8 cellular contexts compared by ENCODE assay signal in the genomic region with DNA sequence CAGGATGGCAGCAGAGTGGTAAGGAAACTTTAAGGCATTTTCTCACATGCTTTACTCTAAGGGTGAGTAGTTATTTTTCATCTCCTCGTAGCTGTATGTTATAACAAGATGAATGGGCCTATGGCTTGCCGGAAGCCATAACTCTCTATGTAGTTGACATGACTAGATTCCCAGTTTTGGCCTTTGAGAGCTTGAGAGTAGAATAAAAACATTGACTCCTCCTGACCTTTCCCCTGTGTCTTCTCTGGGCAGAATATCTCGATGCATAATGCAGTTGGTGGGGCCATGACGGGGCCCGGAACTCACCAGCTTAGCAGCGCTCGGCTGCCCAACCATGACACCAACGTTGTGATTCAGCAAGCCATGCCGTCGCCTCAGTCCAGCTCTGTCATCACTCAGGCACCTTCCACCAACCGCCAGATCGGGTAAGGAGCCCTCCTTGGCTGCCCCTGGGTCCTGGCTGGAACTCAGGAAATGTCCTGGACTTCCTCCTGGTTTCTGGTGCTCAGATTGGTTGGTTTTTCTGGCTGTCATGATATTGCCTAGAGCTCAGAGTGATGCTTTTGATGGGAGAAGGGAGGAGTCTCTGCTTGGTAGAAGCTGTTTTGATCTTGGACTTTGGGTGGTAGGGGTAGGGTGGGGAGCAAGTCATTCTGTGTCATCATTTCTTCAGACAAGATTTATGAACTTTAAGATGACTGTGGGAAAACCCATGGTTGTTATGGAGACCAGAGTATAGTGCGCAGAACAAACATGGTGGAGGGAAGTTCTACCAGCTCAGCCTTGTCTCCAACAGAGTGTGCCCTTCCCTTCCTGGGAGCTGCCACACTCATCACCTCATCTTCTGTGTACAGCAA.
DNase-seq lines count a peak whose midpoint lies in the region; ATAC-seq, FAIRE-seq and TF ChIP-seq lines count a peak whose summit lies in the region.

No MANE protein-coding gene starts in this region.

- DNase-seq in GM06990 (ENCODE audit: extremely low read depth, insufficient read length) (peak; percentile 79), GM12878 (ENCODE audit: low read depth, low spot score) (no peak), SW 1271 (lab: John Stamatoyannopoulos, UW) (no peak), GM19238 (ENCODE audit: insufficient read length, low spot score) (no peak), gastrocnemius medialis (no peak), omental fat pad (ENCODE audit: low spot score) (no peak)

- H3K9ac ChIP-seq in GM12878 (ENCODE audit: control insufficient read depth, insufficient read depth, low read length), result peak overlapping the region; percentile 24

- SMC1A ChIA-PET in GM12878 (lab: Charles Lee; ENCODE audit: uncharacterized antibody, unreplicated experiment), result interaction anchor here (0.6 to 13.6 kb wide), 48 partner anchors 8 to 245 kb away, joined by 3 to 177 read pairs (median 4); a partner anchor contains a TSS

- peak overlapping the region; percentile 70 for H2AFZ ChIP-seq in GM12878 (ENCODE audit: control insufficient read depth, low read depth, low read length)

- H3K36me3 ChIP-seq in GM06990 (ENCODE audit: control insufficient read depth, insufficient read depth, low read length), result no peaks in the 10 kb centered on the region
- H3K36me3 ChIP-seq in GM12878 (ENCODE audit: control insufficient read depth in 2 of 2, insufficient read depth in 2 of 2, low read length in 1 of 2), result no peaks in the 10 kb centered on the region
- H3K36me3 ChIP-seq in gastrocnemius medialis, result no peaks in the 10 kb centered on the region

- no peak for TF ChIP-seq RAD21 in GM12878 (IDR thresholded peaks at IDR 0.05; ENCODE audit: insufficient read depth, low read depth, low read length)

- no peaks in the 10 kb centered on the region; the same call in 2 of the 3 replicates for H3K9me3 ChIP-seq in GM12878 (replicated peaks; ENCODE audit: control insufficient read depth, insufficient read depth, low read length)
- H3K9me3 ChIP-seq in gastrocnemius medialis, result no peaks in the 10 kb centered on the region

- H3K4me3 ChIP-seq in GM06990 (replicated peaks; ENCODE audit: low read depth, low read length) (peak overlapping the region; percentile 30), GM12878 (peak overlapping the region; percentile 57), gastrocnemius medialis (no peak overlapping the region)

- H3K4me2 ChIP-seq in GM12878 (ENCODE audit: control insufficient read depth, insufficient read depth), result peak overlapping the region; percentile 49

- 9% methylated on average over 13 of the region's 13 CpGs for WGBS in GM12878 (ENCODE audit: insufficient coverage, insufficient replicate concordance, low lambda C conversion rate, missing lambda C conversion rate)

- no peaks in the 10 kb centered on the region for H4K20me1 ChIP-seq in GM12878 (ENCODE audit: control insufficient read depth, insufficient read depth)

- RAD21 ChIA-PET in GM12878 (lab: Charles Lee; ENCODE audit: unreplicated experiment), result interaction anchor here (0.7 to 10.4 kb wide), 34 partner anchors 9 to 264 kb away, joined by 3 to 192 read pairs (median 6); a partner anchor contains a TSS

- H3K4me1 ChIP-seq in GM12878 (ENCODE audit: control insufficient read depth, insufficient read depth, low read length) (peaks cover 23% of the 10 kb centered on the region), gastrocnemius medialis (peaks cover 0 to 9% of the 10 kb centered on the region in 2 donors)

- in situ Hi-C loops in GM12878 (cut with MboI) (no loop called here), gastrocnemius medialis (cut with MboI; ENCODE audit: low sequenced_read_pairs in 4 of 4) (no loop called here)

- no peak for FAIRE-seq in GM12878 (lab: Jason Lieb, UNC)

- H3K27me3 ChIP-seq in GM06990 (replicated peaks; ENCODE audit: control insufficient read depth, insufficient read depth, low read length), result no peaks in the 10 kb centered on the region
- H3K27me3 ChIP-seq in GM12878 (replicated peaks in 1 of 2; ENCODE audit: control insufficient read depth in 2 of 2, insufficient read depth in 2 of 2, low read length in 1 of 2), result no peaks in the 10 kb centered on the region; a peak in 1 of 4 replicates
- H3K27me3 ChIP-seq in gastrocnemius medialis, result no peaks in the 10 kb centered on the region

- ATAC-seq in GM21360 (IDR thresholded peaks at IDR 0.05; ENCODE audit: unreplicated experiment) (peak; percentile 84), HG03095 (IDR thresholded peaks at IDR 0.05; ENCODE audit: unreplicated experiment) (peak; percentile 74), GM12878 (peak; percentile 82), gastrocnemius medialis (no peak), omental fat pad (ENCODE audit: low FRiP score) (no peak)

- H3K27ac ChIP-seq in GM12878 (ENCODE audit: control insufficient read depth, insufficient read depth) (peak overlapping the region; percentile 81), gastrocnemius medialis (no peak overlapping the region)

- no peak for TF ChIP-seq EP300 in GM12878 (IDR thresholded peaks at IDR 0.05; ENCODE audit: borderline replicate concordance in 1 of 2, control insufficient read depth in 1 of 2, low read depth in 2 of 2, low read length in 2 of 2)

- peaks cover 12% of the 10 kb centered on the region for H3K79me2 ChIP-seq in GM12878 (ENCODE audit: control insufficient read depth, insufficient read depth, low read length)

- TF ChIP-seq POLR2A in GM12878 (IDR thresholded peaks at IDR 0.05; ENCODE audit: low read depth, low read length) (peak; percentile 80), gastrocnemius medialis (IDR thresholded peaks at IDR 0.05) (no peak)

- TF ChIP-seq CTCF in GM06990 (IDR thresholded peaks at IDR 0.05; ENCODE audit: insufficient read depth, low read length, poor library complexity, severe bottlenecking) (no peak), GM12878 (IDR thresholded peaks at IDR 0.05 in 2 of 3, conservative IDR thresholded peaks at IDR 0.05 in 1 of 3; ENCODE audit: control insufficient read depth in 2 of 3, extremely low read depth in 1 of 3, insufficient read depth in 1 of 3, low read depth in 3 of 3, low read length in 3 of 3) (no peak), gastrocnemius medialis (IDR thresholded peaks at IDR 0.05 in 4 of 5, conservative IDR thresholded peaks at IDR 0.05 in 1 of 5) (no peak), omental fat pad (IDR thresholded peaks at IDR 0.05) (no peak)

- intact Hi-C loops in GM12878 (cut with micrococcal nuclease; ENCODE audit: unreplicated experiment) (loop anchor here (1.0 to 2.0 kb wide), 2 partner anchors 31 to 182 kb away; no protein-coding TSS in a partner anchor), gastrocnemius medialis (cut with DNase I; ENCODE audit: low total_unique reads) (no loop called here)

- CTCF ChIA-PET in GM12878 (lab: Yijun Ruan, JAX), result interaction anchor here (0.7 to 3.2 kb wide), 26 partner anchors 8 to 284 kb away, joined by 3 to 20 read pairs (median 5); a partner anchor contains a TSS

- POLR2A ChIA-PET in GM12878 (lab: Charles Lee), result interaction anchor here (0.9 to 9.5 kb wide), 20 partner anchors 8 to 159 kb away, joined by 3 to 88 read pairs (median 6); a partner anchor contains a TSS

- BruUV-seq in GM12878 (replicated peaks; lab: Mats Ljungman, UMichigan), result TSS peak; percentile 48

TF ChIP-seq in GM12878, 131 proteins besides CTCF, POLR2A, EP300 and RAD21 (continues in another document):
- TF ChIP-seq, protein P1, sequence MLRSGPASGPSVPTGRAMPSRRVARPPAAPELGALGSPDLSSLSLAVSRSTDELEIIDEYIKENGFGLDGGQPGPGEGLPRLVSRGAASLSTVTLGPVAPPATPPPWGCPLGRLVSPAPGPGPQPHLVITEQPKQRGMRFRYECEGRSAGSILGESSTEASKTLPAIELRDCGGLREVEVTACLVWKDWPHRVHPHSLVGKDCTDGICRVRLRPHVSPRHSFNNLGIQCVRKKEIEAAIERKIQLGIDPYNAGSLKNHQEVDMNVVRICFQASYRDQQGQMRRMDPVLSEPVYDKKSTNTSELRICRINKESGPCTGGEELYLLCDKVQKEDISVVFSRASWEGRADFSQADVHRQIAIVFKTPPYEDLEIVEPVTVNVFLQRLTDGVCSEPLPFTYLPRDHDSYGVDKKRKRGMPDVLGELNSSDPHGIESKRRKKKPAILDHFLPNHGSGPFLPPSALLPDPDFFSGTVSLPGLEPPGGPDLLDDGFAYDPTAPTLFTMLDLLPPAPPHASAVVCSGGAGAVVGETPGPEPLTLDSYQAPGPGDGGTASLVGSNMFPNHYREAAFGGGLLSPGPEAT (IDR thresholded peaks at IDR 0.05; ENCODE audit: low read depth), result 0 out of 2 replicates have a peak, but pooled peaks have one; percentile 28
- TF ChIP-seq ZNF384 (IDR thresholded peaks at IDR 0.05; ENCODE audit: borderline replicate concordance, low read depth, low read length), result no peak
- no peak for TF ChIP-seq SMAD5 (IDR thresholded peaks at IDR 0.05; ENCODE audit: low read depth)
- no peak for TF ChIP-seq BCL11A (IDR thresholded peaks at IDR 0.05; ENCODE audit: low read depth, low read length)
- no peak for TF ChIP-seq RFX5 (IDR thresholded peaks at IDR 0.05; ENCODE audit: low read depth, low read length)
- TF ChIP-seq BRCA1 (IDR thresholded peaks at IDR 0.05; ENCODE audit: low read depth, low read length), result no peak
- peak; percentile 90 for TF ChIP-seq NBN (IDR thresholded peaks at IDR 0.05)
- TF ChIP-seq, protein P2, sequence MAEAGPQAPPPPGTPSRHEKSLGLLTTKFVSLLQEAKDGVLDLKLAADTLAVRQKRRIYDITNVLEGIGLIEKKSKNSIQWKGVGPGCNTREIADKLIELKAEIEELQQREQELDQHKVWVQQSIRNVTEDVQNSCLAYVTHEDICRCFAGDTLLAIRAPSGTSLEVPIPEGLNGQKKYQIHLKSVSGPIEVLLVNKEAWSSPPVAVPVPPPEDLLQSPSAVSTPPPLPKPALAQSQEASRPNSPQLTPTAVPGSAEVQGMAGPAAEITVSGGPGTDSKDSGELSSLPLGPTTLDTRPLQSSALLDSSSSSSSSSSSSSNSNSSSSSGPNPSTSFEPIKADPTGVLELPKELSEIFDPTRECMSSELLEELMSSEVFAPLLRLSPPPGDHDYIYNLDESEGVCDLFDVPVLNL (IDR thresholded peaks at IDR 0.05; ENCODE audit: low read depth, low read length), result no peak
- no peak for TF ChIP-seq KDM1A (IDR thresholded peaks at IDR 0.05; ENCODE audit: borderline replicate concordance)
- no peak for TF ChIP-seq FOXK2 (IDR thresholded peaks at IDR 0.05)

Comparison
In these comparisons a context has a peak if more than half of its experiments do, and no peak if none do; other contexts are left out.
1. H3K4me3 ChIP-seq: peak in GM06990 (single experiment) and GM12878 (single experiment); none in gastrocnemius medialis (0 of 4).
2. ATAC-seq: peak in GM21360 (single experiment), HG03095 (single experiment) and GM12878 (single experiment); none in gastrocnemius medialis (0 of 2) and omental fat pad (single experiment).